ENCODE assay signal across 8 cellular contexts in genomic region chr19:52821206-52821960, GRCh38. TPM values are rescaled to one million over a fixed set of nuclear protein-coding genes. Genes with fewer than 3 reads are reported as not detected.
DNase-seq lines count a peak whose midpoint lies in the region; ATAC-seq, FAIRE-seq and TF ChIP-seq lines count a peak whose summit lies in the region.
"Not testable (repeated sequence)": the region's sequence is repeated elsewhere in the genome, so short reads cannot be mapped to it uniquely, and the experiment has no call there.

Gene ZNF28, minus strand, starts transcription at chr19:52821633. Its CDS starts 3,675 bp downstream, at chr19:52817958.

- H3K27me3 ChIP-seq in ACC112 (ENCODE audit: insufficient read depth, low read length): not testable (repeated sequence)

- not testable (repeated sequence) for H3K9me3 ChIP-seq in kidney (ENCODE audit: control insufficient read depth in 1 of 2, low read length in 2 of 2)

- H3K36me3 Mint-ChIP-seq in activated CD4-positive, alpha-beta T cell treated with anti-CD3 and anti-CD28 coated beads, Interleukin-2, amount 10 ng/mL, durations not matched to agents 24 days and 14 days (ENCODE audit: low read depth): peaks cover 35% of the 10 kb centered on the region

- ATAC-seq in GM18909 (IDR thresholded peaks at IDR 0.05; ENCODE audit: poor library complexity, unreplicated experiment) (peak; percentile 95), HG03103 (IDR thresholded peaks at IDR 0.05; ENCODE audit: low read depth, unreplicated experiment) (peak; percentile 97)

- H3K4me1 Mint-ChIP-seq in activated CD4-positive, alpha-beta T cell treated with anti-CD3 and anti-CD28 coated beads, Interleukin-2, amount 10 ng/mL, durations not matched to agents 24 days and 14 days: peaks cover 13% of the 10 kb centered on the region

- not testable (repeated sequence) for TF ChIP-seq CTCF in choroid plexus epithelial cell (conservative IDR thresholded peaks at IDR 0.05; ENCODE audit: low read depth, low read length); kidney (IDR thresholded peaks at IDR 0.05; ENCODE audit: borderline replicate concordance, extremely low read depth, insufficient read depth)

- intact Hi-C loops in activated CD4-positive, alpha-beta T cell treated with anti-CD3 and anti-CD28 coated beads, Interleukin-2, amount 10 ng/mL, durations not matched to agents 24 days and 14 days (cut with micrococcal nuclease): loop anchor here (2.0 kb wide), 1 partner anchor 35 kb away; the partner anchor contains the start of gene ZNF468
- intact Hi-C loops in kidney (cut with DNase I): not testable (repeated sequence)

- peak within 1 kb of the TSS; percentile 94 for H3K4me3 Mint-ChIP-seq in activated CD4-positive, alpha-beta T cell treated with anti-CD3 and anti-CD28 coated beads, Interleukin-2, amount 10 ng/mL, durations not matched to agents 24 days and 14 days

- peak within 1 kb of the TSS; percentile 84 for H3K27ac Mint-ChIP-seq in activated CD4-positive, alpha-beta T cell treated with anti-CD3 and anti-CD28 coated beads, Interleukin-2, amount 10 ng/mL, durations not matched to agents 24 days and 14 days

- DNase-seq in NCI-H2227 (lab: John Stamatoyannopoulos, UW; ENCODE audit: unreplicated experiment): peak; percentile 87
- peak; percentile 90 for DNase-seq in activated CD4-positive, alpha-beta T cell treated with anti-CD3 and anti-CD28 coated beads, Interleukin-2, amount 10 ng/mL, durations not matched to agents 24 days and 14 days
- peak; percentile 56 for DNase-seq in choroid plexus epithelial cell (ENCODE audit: low read depth)
- peak; percentile 92 for DNase-seq in kidney
- DNase-seq in smooth muscle cell of the brain vasculature (ENCODE audit: low read depth, low spot score): peak; percentile 2

- H3K9me3 Mint-ChIP-seq in activated CD4-positive, alpha-beta T cell treated with anti-CD3 and anti-CD28 coated beads, Interleukin-2, amount 10 ng/mL, durations not matched to agents 24 days and 14 days: peaks cover 15% of the 10 kb centered on the region

- H3K9ac ChIP-seq in kidney (ENCODE audit: low read length in 2 of 2): peak within 1 kb of the TSS in 1 of 2 donors; percentile 73

- not testable (repeated sequence) for H3K4me1 ChIP-seq in ACC112 (ENCODE audit: control insufficient read depth, insufficient read depth, low read length, unreplicated experiment); kidney (ENCODE audit: control insufficient read depth in 1 of 2, insufficient read depth in 1 of 2, low read depth in 1 of 2, low read length in 2 of 2)

- not testable (repeated sequence) for H3K36me3 ChIP-seq in ACC112 (ENCODE audit: insufficient read depth, low read length); kidney (ENCODE audit: control insufficient read depth in 1 of 2, insufficient read depth in 2 of 2, low read length in 2 of 2)

- H3K79me2 ChIP-seq in ACC112 (ENCODE audit: control insufficient read depth, insufficient read depth, low read length, unreplicated experiment): not testable (repeated sequence)

- H3K27ac ChIP-seq in ACC112 (ENCODE audit: low read depth, low read length); kidney (ENCODE audit: low read depth in 2 of 2, low read length in 2 of 2): not testable (repeated sequence)

- H2AFZ ChIP-seq in ACC112 (ENCODE audit: low read length, unreplicated experiment): not testable (repeated sequence)

- peak within 1 kb of the TSS; percentile 84 for H3K4me3 ChIP-seq in ACC112 (ENCODE audit: low read depth, low read length)
- H3K4me3 ChIP-seq in choroid plexus epithelial cell (ENCODE audit: low read depth, low read length): peak within 1 kb of the TSS; percentile 57
- H3K4me3 ChIP-seq in kidney (ENCODE audit: low read length in 2 of 2): peak within 1 kb of the TSS; percentile 75 to 82

- FAIRE-seq in kidney (lab: Jason Lieb, UNC): peak; percentile 41

- H3K27me3 Mint-ChIP-seq in activated CD4-positive, alpha-beta T cell treated with anti-CD3 and anti-CD28 coated beads, Interleukin-2, amount 10 ng/mL, durations not matched to agents 24 days and 14 days: not testable (repeated sequence)

RNA-seq across cellular contexts. Expression of gene ZNF28, which starts in this region (rescaled TPM):
- total RNA-seq in activated CD4-positive, alpha-beta T cell treated with anti-CD3 and anti-CD28 coated beads, Interleukin-2, amount 10 ng/mL, durations not matched to agents 24 days and 14 days: 18.0 TPM in 2 replicates
- 20.0 TPM for total RNA-seq in kidney
- polyA plus RNA-seq in kidney (ENCODE audit: insufficient read depth, low read depth, low replicate concordance): 10.0 TPM

Comparison
In these comparisons a context has a peak if more than half of its experiments do, and no peak if none do; other contexts are left out.
1. DNase-seq: peak in every context shown above with its lines; median percentile 92 in kidney; 90 in activated CD4-positive, alpha-beta T cell treated with anti-CD3 and anti-CD28 coated beads, Interleukin-2, amount 10 ng/mL, durations not matched to agents 24 days and 14 days; 87 in NCI-H2227; 56 in choroid plexus epithelial cell; 2 in smooth muscle cell of the brain vasculature.